ENCODE assay signal across 26 cellular contexts in the genomic region with DNA sequence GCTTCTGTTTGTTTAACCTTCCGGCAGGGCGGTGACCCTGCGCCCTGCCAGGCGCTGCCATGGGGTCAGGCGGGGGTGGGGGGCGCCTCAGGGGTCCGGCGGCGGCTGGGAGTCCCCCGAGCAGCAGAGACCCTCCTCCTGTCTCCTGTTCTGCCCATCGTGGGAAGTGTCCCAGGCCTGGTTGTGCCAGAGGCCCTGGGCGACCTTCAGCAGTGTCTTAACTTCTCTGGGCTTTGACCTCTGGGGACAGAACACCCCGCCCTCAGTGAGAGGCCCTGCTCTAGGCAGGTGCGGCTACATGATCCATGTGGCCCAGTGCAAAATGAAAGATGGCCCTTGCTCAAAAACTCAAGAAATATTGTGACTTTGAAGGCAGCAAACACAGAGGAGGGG. TPM values are rescaled to one million over a fixed set of nuclear protein-coding genes. Genes with fewer than 3 reads are reported as not detected.
DNase-seq lines count a peak whose midpoint lies in the region; ATAC-seq, FAIRE-seq and TF ChIP-seq lines count a peak whose summit lies in the region.
"Had no signal": no experiment of that assay in that cellular context is flagged by ENCODE, and none has a peak within 500 bp of the region (broad histone marks: within the 10 kb centered on the region; RNA-seq: fewer than 3 reads in every experiment).

No MANE protein-coding gene starts in this region.

- H2AFZ ChIP-seq in HepG2 (ENCODE audit: low read length) (no peak overlapping the region), H1 (ENCODE audit: low read length) (no peak overlapping the region)
- H2AFZ ChIP-seq: GM23248 had no signal

- H3K4me3 ChIP-seq in HepG2 (replicated peaks in 1 of 3; ENCODE audit: insufficient read depth in 1 of 3, low read depth in 2 of 3, low read length in 3 of 3) = no peak overlapping the region; a peak in 1 of 6 replicates
- no peak overlapping the region for H3K4me3 ChIP-seq in right lobe of liver
- H3K4me3 ChIP-seq in H1 (ENCODE audit: extremely low read depth in 1 of 4, insufficient read depth in 2 of 4, low read depth in 3 of 4, low read length in 4 of 4) = peak overlapping the region in 2 of 4 experiments; percentile 23 to 60; a peak in 3 of 8 replicates
- H3K4me3 ChIP-seq in mesendoderm (ENCODE audit: low read length) = no peak overlapping the region
- H3K4me3 ChIP-seq: GM12878, GM23248 had no signal

- H4K91ac ChIP-seq in H1 (replicated peaks; ENCODE audit: insufficient read length, low read length) = no peak overlapping the region

- peaks cover 14 to 67% of the 10 kb centered on the region in 2 experiments; a peak in 4 of 5 replicates for H3K27me3 ChIP-seq in HepG2 (ENCODE audit: control insufficient read depth in 1 of 2, insufficient read depth in 2 of 2, low read length in 2 of 2)
- H3K27me3 ChIP-seq in right lobe of liver = peaks cover 5 to 10% of the 10 kb centered on the region in 2 donors
- peaks cover 63 to 83% (median 74%) of the 10 kb centered on the region in 4 experiments for H3K27me3 ChIP-seq in H1 (replicated peaks in 1 of 4; ENCODE audit: control insufficient read depth in 3 of 4, extremely low read depth in 1 of 4, insufficient read depth in 3 of 4, low read length in 3 of 4)
- H3K27me3 ChIP-seq in mesendoderm (ENCODE audit: insufficient read depth, low read length, poor library complexity) = peaks cover 48% of the 10 kb centered on the region

- H3K36me3 ChIP-seq in HepG2 (replicated peaks in 1 of 2; ENCODE audit: control insufficient read depth in 1 of 2, insufficient read depth in 2 of 2, low read length in 2 of 2) = no peaks in the 10 kb centered on the region
- no peaks in the 10 kb centered on the region for H3K36me3 ChIP-seq in right lobe of liver
- peaks cover 0 to 3% (median 0%) of the 10 kb centered on the region in 4 experiments; a peak in 1 of 8 replicates for H3K36me3 ChIP-seq in H1 (ENCODE audit: control insufficient read depth in 2 of 4, insufficient read depth in 4 of 4, low read length in 3 of 4)
- no peaks in the 10 kb centered on the region for H3K36me3 ChIP-seq in mesendoderm (ENCODE audit: control insufficient read depth, insufficient read depth, low read length)

- H4K20me1 ChIP-seq in HepG2 (ENCODE audit: insufficient read depth, low read length) (no peaks in the 10 kb centered on the region), H1 (replicated peaks in 1 of 2; ENCODE audit: control insufficient read depth in 1 of 2, insufficient read depth in 2 of 2, low read length in 2 of 2) (peaks cover 11 to 16% of the 10 kb centered on the region in 2 experiments)

- POLR2A ChIA-PET in HepG2 (lab: Yijun Ruan, JAX) (no interaction called here), H1 (lab: Charles Lee; ENCODE audit: partially characterized antibody) (interaction anchor here (0.6 kb wide), 1 partner anchor 463 kb away, joined by 4 read pairs; no protein-coding TSS in a partner anchor), GM10248 (lab: Yijun Ruan, JAX) (no interaction called here)

- FAIRE-seq in HepG2 (lab: Jason Lieb, UNC) (no peak), H1 (lab: Jason Lieb, UNC) (no peak)
- FAIRE-seq: D721Med, GM12878 had no signal

- H4K5ac ChIP-seq in H1 (ENCODE audit: insufficient read length, low read depth, low read length) (no peak overlapping the region), mesendoderm (ENCODE audit: low read length) (no peak overlapping the region)

- H2AK5ac ChIP-seq in H1 (ENCODE audit: low read depth, low read length) = no peak overlapping the region
- no peak overlapping the region for H2AK5ac ChIP-seq in mesendoderm (ENCODE audit: low read length)

- no peaks in the 10 kb centered on the region for H3K36me3 Mint-ChIP-seq in stimulated activated naive B cell treated with anti-CD40 and anti-IgM and Interleukin-4, amounts not matched to agents 10 μg/mL and 1 μg/mL and 100 μg/mL, for 72 hours
- no peaks in the 10 kb centered on the region for H3K36me3 Mint-ChIP-seq in T-helper 2 cell treated with Interferon-gamma antibody and Interleukin-4, amounts not matched to agents 5 μg/mL and 100 μg/mL, for 36 hours (ENCODE audit: low read depth)
- H3K36me3 Mint-ChIP-seq: CD8-positive, alpha-beta memory T cell; IgD-negative memory B cell had no signal

- TF ChIP-seq EP300 in HepG2 (IDR thresholded peaks at IDR 0.05; ENCODE audit: low read depth in 2 of 2, low read length in 2 of 2) (no peak), HepG2 (CRISPR knock-in tag; IDR thresholded peaks at IDR 0.05; ENCODE audit: borderline replicate concordance) (no peak), H1 (IDR thresholded peaks at IDR 0.05; ENCODE audit: borderline replicate concordance in 1 of 2, low read depth in 2 of 2, low read length in 2 of 2) (no peak)

- H3K27ac ChIP-seq in HepG2 (ENCODE audit: extremely low read length, insufficient read depth, low read length) (no peak overlapping the region), right lobe of liver (no peak overlapping the region), H1 (ENCODE audit: low read depth, low read length) (no peak overlapping the region), mesendoderm (ENCODE audit: low read depth, low read length) (no peak overlapping the region)
- H3K27ac ChIP-seq: C4-2B, GM23248 had no signal

- no peak overlapping the region for H2BK20ac ChIP-seq in H1 (ENCODE audit: low read length)

- H3K4me1 ChIP-seq in HepG2 (ENCODE audit: insufficient read depth, low read length) (peaks cover 5% of the 10 kb centered on the region; the same call in 1 of the 2 replicates), right lobe of liver (peaks cover 0 to 3% (median 0%) of the 10 kb centered on the region in 4 donors), H1 (replicated peaks in 1 of 4; ENCODE audit: control insufficient read depth in 3 of 4, insufficient read depth in 4 of 4, low read length in 3 of 4) (peaks cover 0 to 40% (median 29%) of the 10 kb centered on the region in 4 experiments; a peak in 6 of 7 replicates), mesendoderm (ENCODE audit: control insufficient read depth, low read depth, low read length) (no peaks in the 10 kb centered on the region)

- no peak overlapping the region for H3K18ac ChIP-seq in H1 (ENCODE audit: extremely low read depth, low read length)
- H3K18ac ChIP-seq in mesendoderm (ENCODE audit: low read length) = no peak overlapping the region

- H3K27ac Mint-ChIP-seq in stimulated activated naive B cell treated with anti-CD40 and anti-IgM and Interleukin-4, amounts not matched to agents 10 μg/mL and 1 μg/mL and 100 μg/mL, for 72 hours = peak overlapping the region; percentile 78
- H3K27ac Mint-ChIP-seq in T-helper 2 cell treated with Interferon-gamma antibody and Interleukin-4, amounts not matched to agents 5 μg/mL and 100 μg/mL, for 36 hours = no peak overlapping the region
- H3K27ac Mint-ChIP-seq: CD8-positive, alpha-beta memory T cell; IgD-negative memory B cell had no signal

- peaks cover 56 to 85% of the 10 kb centered on the region in 2 donors for H3K27me3 Mint-ChIP-seq in stimulated activated naive B cell treated with anti-CD40 and anti-IgM and Interleukin-4, amounts not matched to agents 10 μg/mL and 1 μg/mL and 100 μg/mL, for 72 hours
- H3K27me3 Mint-ChIP-seq in T-helper 2 cell treated with Interferon-gamma antibody and Interleukin-4, amounts not matched to agents 5 μg/mL and 100 μg/mL, for 36 hours (ENCODE audit: low read depth) = peaks cover 37% of the 10 kb centered on the region

- H3K79me2 ChIP-seq in HepG2 (ENCODE audit: insufficient read depth, low read length) = no peaks in the 10 kb centered on the region
- no peaks in the 10 kb centered on the region for H3K79me2 ChIP-seq in H1 (ENCODE audit: control insufficient read depth in 1 of 2, insufficient read depth in 2 of 2, low read length in 2 of 2)
- H3K79me2 ChIP-seq in mesendoderm (ENCODE audit: control insufficient read depth, insufficient read depth, low read length) = no peaks in the 10 kb centered on the region

- H3K4me1 Mint-ChIP-seq in stimulated activated naive B cell treated with anti-CD40 and anti-IgM and Interleukin-4, amounts not matched to agents 10 μg/mL and 1 μg/mL and 100 μg/mL, for 72 hours = peaks cover 4 to 7% of the 10 kb centered on the region in 2 donors
- H3K4me1 Mint-ChIP-seq in T-helper 2 cell treated with Interferon-gamma antibody and Interleukin-4, amounts not matched to agents 5 μg/mL and 100 μg/mL, for 36 hours (ENCODE audit: low read depth) = no peaks in the 10 kb centered on the region
- H3K4me1 Mint-ChIP-seq: IgD-negative memory B cell had no signal

- no peak overlapping the region for H4K8ac ChIP-seq in H1 (ENCODE audit: extremely low read depth, insufficient read depth, low read length)
- no peak overlapping the region for H4K8ac ChIP-seq in mesendoderm (ENCODE audit: low read depth, low read length)

- no peak overlapping the region for H3K14ac ChIP-seq in H1 (ENCODE audit: insufficient read length)

- H2BK15ac ChIP-seq in H1 (ENCODE audit: low read length) (no peak overlapping the region), mesendoderm (replicated peaks; ENCODE audit: low read depth) (no peak overlapping the region)

- H2BK120ac ChIP-seq in H1 (replicated peaks; ENCODE audit: low read depth, low read length) (no peak overlapping the region), mesendoderm (ENCODE audit: low read depth, low read length) (no peak overlapping the region)

- H3K9me3 Mint-ChIP-seq in stimulated activated naive B cell treated with anti-CD40 and anti-IgM and Interleukin-4, amounts not matched to agents 10 μg/mL and 1 μg/mL and 100 μg/mL, for 72 hours = peaks cover 0 to 1% of the 10 kb centered on the region in 2 donors
- no peaks in the 10 kb centered on the region for H3K9me3 Mint-ChIP-seq in T-helper 2 cell treated with Interferon-gamma antibody and Interleukin-4, amounts not matched to agents 5 μg/mL and 100 μg/mL, for 36 hours

- no peak overlapping the region for H2BK12ac ChIP-seq in H1 (ENCODE audit: low read depth, low read length)

- H3K79me1 ChIP-seq in H1 (ENCODE audit: low read depth, low read length) = no peaks in the 10 kb centered on the region
- no peaks in the 10 kb centered on the region for H3K79me1 ChIP-seq in mesendoderm (ENCODE audit: low read length)

- in situ Hi-C loops in HepG2 (cut with HindIII; ENCODE audit: extremely low pct_ligation_motif_present, low pct_unique_long_range_greater_than_20kb) = no loop called here

- no peak overlapping the region for H3K56ac ChIP-seq in H1 (replicated peaks; ENCODE audit: insufficient read length, low read depth, low read length)
- H3K56ac ChIP-seq in mesendoderm (ENCODE audit: low read length) = peak overlapping the region; percentile 34

- WGBS in HepG2 (ENCODE audit: low lambda C conversion rate) = 0% methylated on average over 3 of the region's 14 CpGs
- 5% methylated on average over 11 of the region's 14 CpGs for WGBS in right lobe of liver (ENCODE audit: insufficient coverage, low coverage, low lambda C conversion rate, missing lambda C conversion rate)
- WGBS in H1 (ENCODE audit: extremely low coverage in 1 of 2, insufficient coverage in 1 of 2, insufficient read length in 1 of 2, insufficient replicate concordance in 2 of 2, low coverage in 1 of 2, low lambda C conversion rate in 2 of 2, missing lambda C conversion rate in 1 of 2), 2 experiments = 8% methylated on average over 13 of the region's 14 CpGs; no CpG with 5 or more reads in 1 of the 2 experiments
- no CpG with 5 or more reads among the region's 14 CpGs for WGBS in mesendoderm (ENCODE audit: extremely low coverage, insufficient coverage, low lambda C conversion rate)

- H3K4ac ChIP-seq in H1 (replicated peaks; ENCODE audit: insufficient read length, low read depth, low read length) (no peak overlapping the region), mesendoderm (ENCODE audit: low read depth, low read length) (no peak overlapping the region)

- H3K23ac ChIP-seq in H1 (ENCODE audit: insufficient read length) = no peak overlapping the region
- H3K23ac ChIP-seq in mesendoderm (ENCODE audit: low read length) = no peak overlapping the region

- no peak overlapping the region for H3K9ac ChIP-seq in HepG2 (ENCODE audit: insufficient read depth, low read depth, low read length)
- no peak overlapping the region for H3K9ac ChIP-seq in H1 (replicated peaks in 1 of 4; ENCODE audit: extremely low read depth in 1 of 4, low read depth in 3 of 4, low read length in 3 of 4)
- no peak overlapping the region for H3K9ac ChIP-seq in mesendoderm (ENCODE audit: low read length)
- H3K9ac ChIP-seq: GM23248, SK-N-SH had no signal

- H2BK5ac ChIP-seq in H1 (ENCODE audit: low read depth, low read length) (no peak overlapping the region), mesendoderm (ENCODE audit: low read length) (no peak overlapping the region)

- intact Hi-C loops in HepG2 (cut with micrococcal nuclease; ENCODE audit: unreplicated experiment) (no loop called here), right lobe of liver (cut with DNase I) (no loop called here)

- DNase-seq in HepG2 (ENCODE audit: low spot score) (no peak), right lobe of liver (no peak), H1 (ENCODE audit: low read depth in 1 of 2, low spot score in 2 of 2) (no peak), mesendoderm (no peak), COLO668 (lab: John Stamatoyannopoulos, UW; ENCODE audit: unreplicated experiment) (no peak), GM10248 (ENCODE audit: extremely low spot score) (no peak)
- DNase-seq in stimulated activated naive B cell treated with anti-CD40 and anti-IgM and Interleukin-4, amounts not matched to agents 10 μg/mL and 1 μg/mL and 100 μg/mL, for 72 hours = no peak
- no peak for DNase-seq in T-helper 2 cell treated with Interferon-gamma antibody and Interleukin-4, amounts not matched to agents 5 μg/mL and 100 μg/mL, for 36 hours (ENCODE audit: low spot score)
- DNase-seq: CD8-positive, alpha-beta memory T cell; EL; GM23248; NCI-H1105; NCI-H146; NCI-H2029; NCI-H2227 treated with DMSO at 0.1 percent for 48 hours; NCI-H510A; SIG-M5; SK-N-SH had no signal

- H3K4me3 Mint-ChIP-seq in stimulated activated naive B cell treated with anti-CD40 and anti-IgM and Interleukin-4, amounts not matched to agents 10 μg/mL and 1 μg/mL and 100 μg/mL, for 72 hours = peak overlapping the region in 1 of 2 donors; percentile 55
- H3K4me3 Mint-ChIP-seq in T-helper 2 cell treated with Interferon-gamma antibody and Interleukin-4, amounts not matched to agents 5 μg/mL and 100 μg/mL, for 36 hours = no peak overlapping the region
- H3K4me3 Mint-ChIP-seq: IgD-negative memory B cell had no signal

- TF ChIP-seq POLR2A in HepG2 (IDR thresholded peaks at IDR 0.05; ENCODE audit: insufficient read depth in 1 of 2, low read depth in 2 of 2, low read length in 2 of 2) = no peak
- TF ChIP-seq POLR2A in right lobe of liver (IDR thresholded peaks at IDR 0.05) = no peak
- no peak for TF ChIP-seq POLR2A in H1 (IDR thresholded peaks at IDR 0.05; ENCODE audit: control extremely low read depth in 1 of 2, low read depth in 2 of 2, low read length in 2 of 2)

- H3K4me2 ChIP-seq in HepG2 (ENCODE audit: low read depth, low read length) = peak overlapping the region; percentile 12; the same call in 1 of the 2 replicates
- H3K4me2 ChIP-seq in H1 (ENCODE audit: insufficient read depth in 1 of 2, low read depth in 2 of 2, low read length in 2 of 2) = peak overlapping the region; percentile 80 to 88
- H3K4me2 ChIP-seq in mesendoderm (ENCODE audit: low read length) = no peak overlapping the region
- H3K4me2 ChIP-seq: SK-N-SH had no signal

- no peak for TF ChIP-seq CTCF in HepG2 (CRISPR knock-in tag; IDR thresholded peaks at IDR 0.05)
- TF ChIP-seq CTCF in right lobe of liver (IDR thresholded peaks at IDR 0.05) = no peak
- TF ChIP-seq CTCF in H1 (IDR thresholded peaks at IDR 0.05; ENCODE audit: control extremely low read depth in 1 of 3, insufficient read depth in 1 of 3, low read depth in 1 of 3, low read length in 3 of 3) = no peak
- TF ChIP-seq CTCF in GM10248 (IDR thresholded peaks at IDR 0.05; ENCODE audit: control extremely low read depth, extremely low read depth, low read depth, missing control alignments) = no peak

- BruUV-seq in HepG2 (replicated peaks; lab: Mats Ljungman, UMichigan) = no TSS peak

- H3K9me3 ChIP-seq in HepG2 (ENCODE audit: low read length) (no peaks in the 10 kb centered on the region), right lobe of liver (no peaks in the 10 kb centered on the region), H1 (ENCODE audit: insufficient read depth in 2 of 2, low read depth in 1 of 2, low read length in 1 of 2) (no peaks in the 10 kb centered on the region)
- H3K9me3 ChIP-seq: SK-N-SH had no signal

- CTCF ChIA-PET in HepG2 (lab: Yijun Ruan, JAX; ENCODE audit: low intra/inter-chr PET ratio, low total read pairs) = no interaction called here
- CTCF ChIA-PET in H1 (lab: Charles Lee; ENCODE audit: partially characterized antibody) = no interaction called here
- CTCF ChIA-PET in GM10248 (lab: Yijun Ruan, JAX) = no interaction called here

- peaks cover 12% of the 10 kb centered on the region; the same call in 1 of the 2 replicates for H3K23me2 ChIP-seq in H1 (ENCODE audit: low read depth, low read length)

- ATAC-seq in HepG2 = 0 out of 3 replicates have a peak, but pooled peaks have one; percentile 14
- no peak for ATAC-seq in right lobe of liver
- ATAC-seq in stimulated activated naive B cell treated with anti-CD40 and anti-IgM and Interleukin-4, amounts not matched to agents 10 μg/mL and 1 μg/mL and 100 μg/mL, for 72 hours (replicated peaks) = no peak
- ATAC-seq: GM12878, Panc1 had no signal

- TF ChIP-seq RAD21 in HepG2 (CRISPR knock-in tag; IDR thresholded peaks at IDR 0.05) (no peak), H1 (IDR thresholded peaks at IDR 0.05 in 1 of 2, conservative IDR thresholded peaks at IDR 0.05 in 1 of 2; ENCODE audit: low read depth in 2 of 2, low read length in 2 of 2) (no peak)

RNA-seq across cellular contexts. Expression of a gene that starts 22.8 kb away (rescaled TPM):
- not detected in 2 replicates for total RNA-seq in HepG2 (2016; rRNA removed; fragmentation: Illumina TruSeq; extraction: Trizol)
- total RNA-seq in HepG2 (2016; cell fraction: cytosol; rRNA removed; fragmentation: Illumina TruSeq; extraction: Trizol; ENCODE audit: low read depth) = not detected in 2 replicates
- not detected in 2 replicates for total RNA-seq in HepG2 (2016; cell fraction: insoluble cytoplasmic fraction; rRNA removed; fragmentation: Illumina TruSeq; extraction: Trizol)
- total RNA-seq in HepG2 (2016; cell fraction: membrane; rRNA removed; fragmentation: Illumina TruSeq; extraction: Trizol) = not detected in 2 replicates
- not detected in 2 replicates for total RNA-seq in HepG2 (2016; cell fraction: nucleus; rRNA removed; fragmentation: Illumina TruSeq; extraction: Trizol)
- polyA plus RNA-seq in HepG2 (2011; rRNA removed) = not detected in 2 replicates
- polyA plus RNA-seq in HepG2 (2011; cell fraction: cytosol; rRNA removed) = not detected in 2 replicates
- polyA plus RNA-seq in HepG2 (2011; cell fraction: nucleus; rRNA removed) = not detected in 2 replicates
- not detected in 2 replicates for polyA plus RNA-seq in HepG2 (2012)
- polyA plus RNA-seq in HepG2 (2016; cell fraction: cytosol; fragmentation: Illumina TruSeq; extraction: Trizol; ENCODE audit: low read depth) = not detected in 2 replicates
- not detected in 2 replicates for polyA plus RNA-seq in HepG2 (2016; cell fraction: insoluble cytoplasmic fraction; fragmentation: Illumina TruSeq; extraction: Trizol; ENCODE audit: low read depth)
- not detected in 2 replicates for polyA plus RNA-seq in HepG2 (2016; cell fraction: membrane; fragmentation: Illumina TruSeq; extraction: Trizol; ENCODE audit: low read depth)
- polyA plus RNA-seq in HepG2 (2016; cell fraction: nucleus; fragmentation: Illumina TruSeq; extraction: Trizol; ENCODE audit: insufficient read depth, low read depth) = not detected in 2 replicates
- polyA minus RNA-seq in HepG2 (2011; rRNA and poly(A)+ RNA removed; ENCODE audit: low replicate concordance) = not detected in 2 replicates
- not detected in 2 replicates for polyA minus RNA-seq in HepG2 (2011; cell fraction: cytosol; rRNA and poly(A)+ RNA removed)
- polyA minus RNA-seq in HepG2 (2011; cell fraction: nucleus; rRNA and poly(A)+ RNA removed) = not detected in 2 replicates
- not detected for total RNA-seq in right lobe of liver
- 0.26 and 0.34 TPM in 2 replicates for total RNA-seq in H1 (2021; fragmentation: NEBNext Ultra II Directional; extraction: Animal tissue kit (Norgen Biotek cat#: 25700))
- polyA plus RNA-seq in H1 (2011; rRNA removed) = 0.08 TPM in 1 of 2 replicates, not detected in the other
- polyA plus RNA-seq in H1 (2011; cell fraction: cytosol; rRNA removed) = 0.10 TPM
- polyA plus RNA-seq in H1 (2011; cell fraction: nucleus; rRNA removed) = 0.07 TPM
- not detected in 4 replicates for polyA plus RNA-seq in H1 (2012, experiment 1 of 2)
- not detected for polyA plus RNA-seq in H1 (2012, experiment 2 of 2)
- 0.18 TPM for polyA plus RNA-seq in H1 (2013, experiment 1 of 2)
- polyA plus RNA-seq in H1 (2013, experiment 2 of 2) = 0.06 TPM
- not detected in 2 replicates for polyA minus RNA-seq in H1 (2011; rRNA and poly(A)+ RNA removed)
- not detected for polyA minus RNA-seq in H1 (2011; cell fraction: cytosol; rRNA and poly(A)+ RNA removed)
- polyA minus RNA-seq in H1 (2011; cell fraction: nucleus; rRNA and poly(A)+ RNA removed) = not detected
- polyA plus RNA-seq in mesendoderm (2013, experiment 1 of 2) = 0.38 TPM
- 0.34 TPM for polyA plus RNA-seq in mesendoderm (2013, experiment 2 of 2)
- total RNA-seq: A172; CD8-positive, alpha-beta memory T cell; GM12878; GM23248; HT-29 had no signal
- polyA plus RNA-seq: AG04450; CD8-positive, alpha-beta memory T cell; GM12878; GM23248; IgD-negative memory B cell had no signal
